In genomic region chr7:132666786-132667185, GRCh38 we compare ENCODE assay signal across 18 cellular contexts.
A peak's percentile ranks its signal among the peaks of the same experiment; 100 is the strongest.
DNase-seq lines count a peak whose midpoint lies in the region; ATAC-seq and TF ChIP-seq lines count a peak whose summit lies in the region.
"Had no signal": no experiment of that assay in that cellular context is flagged by ENCODE, and none has a peak within 500 bp of the region (broad histone marks: within the 10 kb centered on the region; RNA-seq: fewer than 3 reads in every experiment).

No MANE protein-coding gene starts in this region.

- H3K4me3 ChIP-seq in Loucy (ENCODE audit: low read length, poor library complexity, severe bottlenecking) (peak overlapping the region; percentile 42), adipocyte (ENCODE audit: low read length) (peak overlapping the region; percentile 3), stomach (no peak overlapping the region)
- H3K4me3 ChIP-seq: GM23338, SJCRH30 had no signal

- H3K4me3 Mint-ChIP-seq in activated naive CD4-positive, alpha-beta T cell treated with anti-CD3 and anti-CD28 coated beads, Interleukin-2, amount 50 U/mL, for 24 hours: peak overlapping the region; percentile 62
- H3K4me3 Mint-ChIP-seq in activated naive CD4-positive, alpha-beta T cell treated with anti-CD3 and anti-CD28 coated beads, Interleukin-2, amount 10 ng/mL, durations not matched to agents 7 days and 5 days: no peak overlapping the region
- peak overlapping the region; percentile 15 for H3K4me3 Mint-ChIP-seq in stimulated activated effector memory CD8-positive, alpha-beta T cell treated with anti-CD3 and anti-CD28 coated beads, Interleukin-12 subunit alpha, Interleukin-12 subunit beta, amount 100 ng/mL, for 72 hours
- H3K4me3 Mint-ChIP-seq: GM23338 had no signal

- no peaks in the 10 kb centered on the region for H3K79me2 ChIP-seq in Loucy (ENCODE audit: insufficient read depth, low read length)

- H3K27ac ChIP-seq in stomach: no peak overlapping the region
- H3K27ac ChIP-seq: HL-60, SJCRH30 had no signal

- H3K27me3 Mint-ChIP-seq in activated naive CD4-positive, alpha-beta T cell treated with anti-CD3 and anti-CD28 coated beads, Interleukin-2, amount 50 U/mL, for 24 hours: no peaks in the 10 kb centered on the region
- no peaks in the 10 kb centered on the region for H3K27me3 Mint-ChIP-seq in activated naive CD4-positive, alpha-beta T cell treated with anti-CD3 and anti-CD28 coated beads, Interleukin-2, amount 10 ng/mL, durations not matched to agents 7 days and 5 days

- H3K9ac ChIP-seq in Loucy (ENCODE audit: low read depth, low read length, poor library complexity, severe bottlenecking) (peak overlapping the region; percentile 26), adipocyte (ENCODE audit: low read length) (no peak overlapping the region)

- TF ChIP-seq POLR2A in stomach (IDR thresholded peaks at IDR 0.05): no peak

- no peaks in the 10 kb centered on the region for H4K20me1 ChIP-seq in Loucy (ENCODE audit: insufficient read depth, low read length, poor library complexity, severe bottlenecking)

- no peak overlapping the region for H3K27ac Mint-ChIP-seq in activated naive CD4-positive, alpha-beta T cell treated with anti-CD3 and anti-CD28 coated beads, Interleukin-2, amount 50 U/mL, for 24 hours
- H3K27ac Mint-ChIP-seq in activated naive CD4-positive, alpha-beta T cell treated with anti-CD3 and anti-CD28 coated beads, Interleukin-2, amount 10 ng/mL, durations not matched to agents 7 days and 5 days: no peak overlapping the region
- H3K27ac Mint-ChIP-seq in stimulated activated effector memory CD8-positive, alpha-beta T cell treated with anti-CD3 and anti-CD28 coated beads, Interleukin-12 subunit alpha, Interleukin-12 subunit beta, amount 100 ng/mL, for 72 hours: peak overlapping the region; percentile 57
- H3K27ac Mint-ChIP-seq: GM23338 had no signal

- H3K9me3 ChIP-seq in Loucy (ENCODE audit: insufficient read depth, low read depth, low read length) (no peaks in the 10 kb centered on the region), adipocyte (ENCODE audit: control insufficient read depth, low read length) (peaks cover 4% of the 10 kb centered on the region), stomach (no peaks in the 10 kb centered on the region)
- H3K9me3 ChIP-seq: SJCRH30 had no signal

- no peaks in the 10 kb centered on the region for H3K9me2 ChIP-seq in Loucy (replicated peaks; ENCODE audit: low read depth, low read length)

- DNase-seq in activated naive CD4-positive, alpha-beta T cell treated with anti-CD3 and anti-CD28 coated beads, Interleukin-2, amount 10 ng/mL, durations not matched to agents 7 days and 5 days: no peak
- no peak for DNase-seq in adipocyte (ENCODE audit: low read depth)
- DNase-seq in stimulated activated effector memory CD8-positive, alpha-beta T cell treated with anti-CD3 and anti-CD28 coated beads, Interleukin-12 subunit alpha, Interleukin-12 subunit beta, amount 100 ng/mL, for 72 hours (ENCODE audit: low spot score in 2 of 2): no peak
- DNase-seq in medulla oblongata (ENCODE audit: extremely low spot score): no peak
- DNase-seq in stimulated activated CD4-positive, alpha-beta T cell treated with anti-CD3 and anti-CD28 coated beads, Interleukin-15, amount 100 ng/mL, for 24 hours: no peak
- no peak for DNase-seq in stomach
- DNase-seq: activated gamma-delta T cell treated with Interleukin-2 at 50 U/mL for 16 hours; foreskin melanocyte; left colon; NCI-H2081; NCI-H524 treated with DMSO at 0.1 percent for 48 hours; SJCRH30; stimulated activated CD4-positive, alpha-beta T cell treated with anti-CD3 and anti-CD28 coated beads, Interleukin-2, amount 100 ng/mL, for 24 hours had no signal

- CTCF ChIA-PET in activated naive CD4-positive, alpha-beta T cell treated with anti-CD3 and anti-CD28 coated beads, Interleukin-2, amount 10 ng/mL, durations not matched to agents 7 days and 5 days (lab: Charles Lee): interaction anchor here (1.0 to 2.8 kb wide), 4 partner anchors 10 to 1365 kb away, joined by 3 to 22 read pairs (median 8); no protein-coding TSS in a partner anchor

- no peaks in the 10 kb centered on the region for H3K36me3 Mint-ChIP-seq in activated naive CD4-positive, alpha-beta T cell treated with anti-CD3 and anti-CD28 coated beads, Interleukin-2, amount 50 U/mL, for 24 hours
- H3K36me3 Mint-ChIP-seq in activated naive CD4-positive, alpha-beta T cell treated with anti-CD3 and anti-CD28 coated beads, Interleukin-2, amount 10 ng/mL, durations not matched to agents 7 days and 5 days: peaks cover 2% of the 10 kb centered on the region
- H3K36me3 Mint-ChIP-seq in stimulated activated effector memory CD8-positive, alpha-beta T cell treated with anti-CD3 and anti-CD28 coated beads, Interleukin-12 subunit alpha, Interleukin-12 subunit beta, amount 100 ng/mL, for 72 hours: no peaks in the 10 kb centered on the region

- no peaks in the 10 kb centered on the region for H3K36me3 ChIP-seq in Loucy (ENCODE audit: insufficient read depth, low read length)
- no peaks in the 10 kb centered on the region for H3K36me3 ChIP-seq in adipocyte (ENCODE audit: control insufficient read depth, insufficient read depth, low read length, severe bottlenecking)
- no peaks in the 10 kb centered on the region for H3K36me3 ChIP-seq in stomach
- H3K36me3 ChIP-seq: SJCRH30 had no signal

- intact Hi-C loops in stomach (cut with DNase I; ENCODE audit: low total_unique reads): no loop called here

- peak overlapping the region; percentile 82 for H2AFZ ChIP-seq in Loucy (ENCODE audit: low read length)
- H2AFZ ChIP-seq: GM23338 had no signal

- H3F3A ChIP-seq in Loucy (ENCODE audit: low read depth): no peaks in the 10 kb centered on the region

- TF ChIP-seq CTCF in Loucy (conservative IDR thresholded peaks at IDR 0.05; ENCODE audit: low read length) (no peak), stomach (IDR thresholded peaks at IDR 0.05) (no peak)

- no peaks in the 10 kb centered on the region for H3K9me3 Mint-ChIP-seq in activated naive CD4-positive, alpha-beta T cell treated with anti-CD3 and anti-CD28 coated beads, Interleukin-2, amount 50 U/mL, for 24 hours
- peaks cover 2% of the 10 kb centered on the region for H3K9me3 Mint-ChIP-seq in activated naive CD4-positive, alpha-beta T cell treated with anti-CD3 and anti-CD28 coated beads, Interleukin-2, amount 10 ng/mL, durations not matched to agents 7 days and 5 days
- peaks cover 4% of the 10 kb centered on the region for H3K9me3 Mint-ChIP-seq in stimulated activated effector memory CD8-positive, alpha-beta T cell treated with anti-CD3 and anti-CD28 coated beads, Interleukin-12 subunit alpha, Interleukin-12 subunit beta, amount 100 ng/mL, for 72 hours
- H3K9me3 Mint-ChIP-seq: GM23338 had no signal

- WGBS in stomach, 5 donors: 84 to 100% (median 94%) methylated on average over 2 of the region's 2 CpGs

- H3K4me2 ChIP-seq in Loucy (ENCODE audit: low read depth, low read length, poor library complexity, severe bottlenecking): peak overlapping the region; percentile 66
- H3K4me2 ChIP-seq: GM23338 had no signal

- no peak for ATAC-seq in stimulated activated effector memory CD8-positive, alpha-beta T cell treated with anti-CD3 and anti-CD28 coated beads, Interleukin-12 subunit alpha, Interleukin-12 subunit beta, amount 100 ng/mL, for 72 hours
- ATAC-seq: GM23338, left colon, sciatic nerve had no signal

- H3K4me1 ChIP-seq in Loucy (ENCODE audit: insufficient read depth, low read length, poor library complexity, severe bottlenecking) (peaks cover 21% of the 10 kb centered on the region), adipocyte (ENCODE audit: control insufficient read depth, insufficient read depth, low read length) (peaks cover 10% of the 10 kb centered on the region), stomach (no peaks in the 10 kb centered on the region)
- H3K4me1 ChIP-seq: SJCRH30 had no signal

- no peak for TF ChIP-seq EP300 in stomach (IDR thresholded peaks at IDR 0.05)

- H3K27me3 ChIP-seq in Loucy (ENCODE audit: insufficient read depth, low read length, poor library complexity, severe bottlenecking) (no peaks in the 10 kb centered on the region), adipocyte (replicated peaks; ENCODE audit: control insufficient read depth, insufficient read depth, low read length) (peaks cover 13% of the 10 kb centered on the region), stomach (no peaks in the 10 kb centered on the region)
- H3K27me3 ChIP-seq: SJCRH30 had no signal

- H3K4me1 Mint-ChIP-seq in activated naive CD4-positive, alpha-beta T cell treated with anti-CD3 and anti-CD28 coated beads, Interleukin-2, amount 50 U/mL, for 24 hours: peaks cover 11% of the 10 kb centered on the region
- H3K4me1 Mint-ChIP-seq in activated naive CD4-positive, alpha-beta T cell treated with anti-CD3 and anti-CD28 coated beads, Interleukin-2, amount 10 ng/mL, durations not matched to agents 7 days and 5 days: peaks cover 12% of the 10 kb centered on the region
- H3K4me1 Mint-ChIP-seq in stimulated activated effector memory CD8-positive, alpha-beta T cell treated with anti-CD3 and anti-CD28 coated beads, Interleukin-12 subunit alpha, Interleukin-12 subunit beta, amount 100 ng/mL, for 72 hours: peaks cover 10% of the 10 kb centered on the region
- H3K4me1 Mint-ChIP-seq: GM23338 had no signal

Comparison
In these comparisons a context has a peak if more than half of its experiments do, and no peak if none do; other contexts are left out.
1. H3K4me3 ChIP-seq: peak in Loucy (single experiment) and adipocyte (single experiment); none in stomach (0 of 4).